13 cellular contexts compared by ENCODE assay signal in the genomic region with DNA sequence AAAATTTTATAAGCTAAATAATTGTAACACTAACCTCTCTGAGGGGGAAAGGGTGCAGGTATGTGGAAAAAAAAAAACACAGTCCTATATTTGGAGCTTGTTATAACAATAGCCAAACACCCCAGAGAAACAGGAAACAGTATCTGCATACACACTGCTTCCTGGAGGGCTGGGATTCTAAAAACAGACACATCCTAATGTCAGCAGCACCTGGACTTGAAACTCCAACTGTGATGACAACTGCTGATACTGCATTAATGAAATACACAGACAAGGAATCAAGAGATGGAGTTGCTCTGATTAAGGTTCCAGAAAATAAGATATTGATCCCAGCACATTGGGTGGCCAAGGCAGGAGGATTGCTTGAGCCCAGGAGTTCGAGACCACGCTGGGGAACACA. TPM values are rescaled to one million over a fixed set of nuclear protein-coding genes. Genes with fewer than 3 reads are reported as not detected.
A peak's percentile ranks its signal among the peaks of the same experiment; 100 is the strongest.
DNase-seq lines count a peak whose midpoint lies in the region; ATAC-seq lines count a peak whose summit lies in the region.
"Had no signal": no experiment of that assay in that cellular context is flagged by ENCODE, and none has a peak within 500 bp of the region (broad histone marks: within the 10 kb centered on the region; RNA-seq: fewer than 3 reads in every experiment).

No MANE protein-coding gene starts in this region.

- ATAC-seq in stimulated activated naive CD8-positive, alpha-beta T cell treated with anti-CD3 and anti-CD28 coated beads, Interleukin-15, amount 100 ng/mL, for 72 hours, result no peak
- ATAC-seq in stimulated activated naive CD8-positive, alpha-beta T cell treated with anti-CD3 and anti-CD28 coated beads, Interleukin-15, Interleukin-2, amounts not matched to agents 100 U/mL and 50 U/mL, for 24 hours, result no peak
- ATAC-seq in HG03196 (IDR thresholded peaks at IDR 0.05; ENCODE audit: unreplicated experiment) (no peak), GM19463 (IDR thresholded peaks at IDR 0.05; ENCODE audit: unreplicated experiment) (no peak), GM19452 (IDR thresholded peaks at IDR 0.05; ENCODE audit: unreplicated experiment) (no peak)
- ATAC-seq: left lobe of liver, pancreas had no signal

- DNase-seq in stimulated activated naive CD8-positive, alpha-beta T cell treated with anti-CD3 and anti-CD28 coated beads, Interleukin-15, amount 100 ng/mL, for 72 hours, result no peak
- no peak for DNase-seq in stimulated activated naive CD8-positive, alpha-beta T cell treated with anti-CD3 and anti-CD28 coated beads, Interleukin-15, Interleukin-2, amounts not matched to agents 100 U/mL and 50 U/mL, for 24 hours
- DNase-seq in NCI-H2081 treated with DMSO at 0.1 percent for 48 hours (lab: John Stamatoyannopoulos, UW), result peak; percentile 26
- peak; percentile 89 to 92 for DNase-seq in dermis microvascular lymphatic vessel endothelial cell (ENCODE audit: low read depth in 2 of 2)
- DNase-seq: Caco-2, NCI-H510A, pancreas, SIG-M5 had no signal

- H3K4me1 Mint-ChIP-seq in stimulated activated naive CD8-positive, alpha-beta T cell treated with anti-CD3 and anti-CD28 coated beads, Interleukin-15, amount 100 ng/mL, for 72 hours, result peaks cover 56% of the 10 kb centered on the region

- no peaks in the 10 kb centered on the region for H3K9me3 ChIP-seq in thymus (ENCODE audit: control insufficient read depth)
- H3K9me3 ChIP-seq: Caco-2, pancreas had no signal

- H3K4me1 ChIP-seq in thymus (ENCODE audit: control insufficient read depth, insufficient read depth, low read length), result peaks cover 4% of the 10 kb centered on the region
- H3K4me1 ChIP-seq: Caco-2 had no signal

- H3K27ac ChIP-seq in thymus (ENCODE audit: low read depth), result peak overlapping the region; percentile 70
- H3K27ac ChIP-seq: pancreas had no signal

- no peaks in the 10 kb centered on the region for H3K27me3 Mint-ChIP-seq in stimulated activated naive CD8-positive, alpha-beta T cell treated with anti-CD3 and anti-CD28 coated beads, Interleukin-15, amount 100 ng/mL, for 72 hours

- WGBS in thymus, result 59% methylated on average over 2 of the region's 2 CpGs

- H3K36me3 ChIP-seq in thymus (ENCODE audit: control insufficient read depth, insufficient read depth), result peaks cover 19% of the 10 kb centered on the region
- H3K36me3 ChIP-seq: pancreas had no signal

- peak overlapping the region; percentile 10 to 39 for H3K4me3 Mint-ChIP-seq in stimulated activated naive CD8-positive, alpha-beta T cell treated with anti-CD3 and anti-CD28 coated beads, Interleukin-15, amount 100 ng/mL, for 72 hours

- H3K27ac Mint-ChIP-seq in stimulated activated naive CD8-positive, alpha-beta T cell treated with anti-CD3 and anti-CD28 coated beads, Interleukin-15, amount 100 ng/mL, for 72 hours, result peak overlapping the region; percentile 55 to 66

- no peaks in the 10 kb centered on the region for H3K9me3 Mint-ChIP-seq in stimulated activated naive CD8-positive, alpha-beta T cell treated with anti-CD3 and anti-CD28 coated beads, Interleukin-15, amount 100 ng/mL, for 72 hours

- no peak overlapping the region for H3K4me3 ChIP-seq in thymus (ENCODE audit: low read length)
- H3K4me3 ChIP-seq: pancreas had no signal

- no peaks in the 10 kb centered on the region for H3K27me3 ChIP-seq in thymus (ENCODE audit: control insufficient read depth, insufficient read depth)
- H3K27me3 ChIP-seq: pancreas had no signal

RNA-seq across cellular contexts. Expression of gene DAGLB, which starts 9.3 kb away (rescaled TPM):
- 17.3 and 18.3 TPM in 2 replicates for total RNA-seq in dermis microvascular lymphatic vessel endothelial cell
- 19.4 TPM for polyA plus RNA-seq in thymus

RNA-seq across cellular contexts. Expression of gene KDELR2, which starts 45.5 kb away (rescaled TPM):
- 99.4 and 122 TPM in 2 replicates for total RNA-seq in dermis microvascular lymphatic vessel endothelial cell
- 46.8 TPM for polyA plus RNA-seq in thymus

Comparison
In these comparisons a context has a peak if more than half of its experiments do, and no peak if none do; other contexts are left out.
1. DNase-seq: peak in NCI-H2081 treated with DMSO at 0.1 percent for 48 hours (single experiment) and dermis microvascular lymphatic vessel endothelial cell (2 of 2); none in stimulated activated naive CD8-positive, alpha-beta T cell treated with anti-CD3 and anti-CD28 coated beads, Interleukin-15, amount 100 ng/mL, for 72 hours (0 of 2) and stimulated activated naive CD8-positive, alpha-beta T cell treated with anti-CD3 and anti-CD28 coated beads, Interleukin-15, Interleukin-2, amounts not matched to agents 100 U/mL and 50 U/mL, for 24 hours (single experiment).